20 cellular contexts compared by ENCODE assay signal in the genomic region with DNA sequence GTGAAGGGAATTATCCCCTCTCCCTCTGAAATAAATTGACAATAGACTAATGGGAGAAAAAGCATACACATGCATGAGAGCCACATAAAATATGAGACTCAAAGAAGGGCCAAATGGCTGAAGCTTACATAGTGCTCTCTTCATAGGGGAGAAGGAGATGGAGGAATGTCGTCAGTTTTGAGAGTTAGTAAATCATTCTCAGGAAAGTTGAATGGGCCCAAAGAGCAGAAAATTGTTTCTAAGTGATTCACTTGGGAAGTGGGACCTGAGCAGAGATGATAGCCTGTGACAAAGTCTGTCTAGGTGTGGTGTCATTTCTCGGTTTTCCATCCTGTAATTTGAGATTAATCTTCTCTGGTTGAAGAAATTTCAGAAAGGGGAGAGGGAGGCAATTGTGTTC.
"Had no signal": no experiment of that assay in that cellular context is flagged by ENCODE, and none has a peak within 500 bp of the region (broad histone marks: within the 10 kb centered on the region; RNA-seq: fewer than 3 reads in every experiment).

No MANE protein-coding gene starts in this region.

- H3K9me3 ChIP-seq: breast epithelium, neutrophil, ovary, psoas muscle, tibial nerve had no signal

- H3K9me3 Mint-ChIP-seq: activated naive CD8-positive, alpha-beta T cell treated with anti-CD3 and anti-CD28 coated beads for 36 hours; endodermal cell; immature natural killer cell; natural killer cell treated with Interleukin-12 subunit alpha and Interleukin-12 subunit beta and Interleukin-15 and Interleukin-18, amount 100 ng/mL, for 72 hours; stimulated activated naive CD8-positive, alpha-beta T cell treated with anti-CD3 and anti-CD28 coated beads, Interleukin-15, Interleukin-2, amounts not matched to agents 100 ng/mL and 50 ng/mL, for 24 hours had no signal

- H3K27ac Mint-ChIP-seq: activated naive CD8-positive, alpha-beta T cell treated with anti-CD3 and anti-CD28 coated beads for 36 hours; endodermal cell; immature natural killer cell; stimulated activated naive CD8-positive, alpha-beta T cell treated with anti-CD3 and anti-CD28 coated beads, Interleukin-15, Interleukin-2, amounts not matched to agents 100 ng/mL and 50 ng/mL, for 24 hours had no signal

- H3K27me3 Mint-ChIP-seq: activated naive CD8-positive, alpha-beta T cell treated with anti-CD3 and anti-CD28 coated beads for 36 hours; natural killer cell treated with Interleukin-12 subunit alpha and Interleukin-12 subunit beta and Interleukin-15 and Interleukin-18, amount 100 ng/mL, for 72 hours; stimulated activated naive CD8-positive, alpha-beta T cell treated with anti-CD3 and anti-CD28 coated beads, Interleukin-15, Interleukin-2, amounts not matched to agents 100 ng/mL and 50 ng/mL, for 24 hours; T-helper 17 cell had no signal

- H3K27me3 ChIP-seq: breast epithelium, neutrophil, ovary, tibial nerve had no signal

- H3K4me1 ChIP-seq: breast epithelium, psoas muscle had no signal

- H3K4me3 Mint-ChIP-seq: activated naive CD8-positive, alpha-beta T cell treated with anti-CD3 and anti-CD28 coated beads for 36 hours; endodermal cell; immature natural killer cell; natural killer cell treated with Interleukin-12 subunit alpha and Interleukin-12 subunit beta and Interleukin-15 and Interleukin-18, amount 100 ng/mL, for 72 hours; stimulated activated naive CD8-positive, alpha-beta T cell treated with anti-CD3 and anti-CD28 coated beads, Interleukin-15, Interleukin-2, amounts not matched to agents 100 ng/mL and 50 ng/mL, for 24 hours; T-helper 17 cell had no signal

- H3K36me3 ChIP-seq: breast epithelium, ovary had no signal

- H3K36me3 Mint-ChIP-seq: activated naive CD8-positive, alpha-beta T cell treated with anti-CD3 and anti-CD28 coated beads for 36 hours; natural killer cell treated with Interleukin-12 subunit alpha and Interleukin-12 subunit beta and Interleukin-15 and Interleukin-18, amount 100 ng/mL, for 72 hours had no signal

- DNase-seq: activated CD4-positive, alpha-beta T cell treated with anti-CD3 and anti-CD28 coated beads for 4 hours; activated CD4-positive, alpha-beta T cell treated with anti-CD3 and anti-CD28 coated beads, Interleukin-2, amount 50 U/mL, for 48 hours; activated CD4-positive, CD25-positive, alpha-beta regulatory T cell; activated naive CD4-positive, alpha-beta T cell treated with Interleukin-2 at 50 U/mL for 16 hours; activated naive CD8-positive, alpha-beta T cell treated with anti-CD3 and anti-CD28 coated beads for 36 hours; activated T-cell treated with anti-CD3 and anti-CD28 coated beads, Interleukin-2, amount 50 U/mL, for 48 hours; endodermal cell; immature natural killer cell; ovary; psoas muscle; right cardiac atrium; stimulated activated CD4-positive, alpha-beta T cell treated with anti-CD3 and anti-CD28 coated beads, Interleukin-1b, Interleukin-23, amount 100 ng/mL, for 48 hours; substantia nigra; T-helper 17 cell had no signal

- ATAC-seq: natural killer cell treated with Interleukin-12 subunit alpha and Interleukin-12 subunit beta and Interleukin-15 and Interleukin-18, amount 100 ng/mL, for 72 hours; psoas muscle; right cardiac atrium; T-helper 17 cell had no signal

- H3K4me3 ChIP-seq: breast epithelium, coronary artery, ovary, psoas muscle, tibial nerve had no signal

- H3K27ac ChIP-seq: breast epithelium, coronary artery, neutrophil, ovary, psoas muscle, tibial nerve had no signal

- H3K4me1 Mint-ChIP-seq: activated naive CD8-positive, alpha-beta T cell treated with anti-CD3 and anti-CD28 coated beads for 36 hours; endodermal cell had no signal
